ENCODE assay signal across 8 cellular contexts in the genomic region with DNA sequence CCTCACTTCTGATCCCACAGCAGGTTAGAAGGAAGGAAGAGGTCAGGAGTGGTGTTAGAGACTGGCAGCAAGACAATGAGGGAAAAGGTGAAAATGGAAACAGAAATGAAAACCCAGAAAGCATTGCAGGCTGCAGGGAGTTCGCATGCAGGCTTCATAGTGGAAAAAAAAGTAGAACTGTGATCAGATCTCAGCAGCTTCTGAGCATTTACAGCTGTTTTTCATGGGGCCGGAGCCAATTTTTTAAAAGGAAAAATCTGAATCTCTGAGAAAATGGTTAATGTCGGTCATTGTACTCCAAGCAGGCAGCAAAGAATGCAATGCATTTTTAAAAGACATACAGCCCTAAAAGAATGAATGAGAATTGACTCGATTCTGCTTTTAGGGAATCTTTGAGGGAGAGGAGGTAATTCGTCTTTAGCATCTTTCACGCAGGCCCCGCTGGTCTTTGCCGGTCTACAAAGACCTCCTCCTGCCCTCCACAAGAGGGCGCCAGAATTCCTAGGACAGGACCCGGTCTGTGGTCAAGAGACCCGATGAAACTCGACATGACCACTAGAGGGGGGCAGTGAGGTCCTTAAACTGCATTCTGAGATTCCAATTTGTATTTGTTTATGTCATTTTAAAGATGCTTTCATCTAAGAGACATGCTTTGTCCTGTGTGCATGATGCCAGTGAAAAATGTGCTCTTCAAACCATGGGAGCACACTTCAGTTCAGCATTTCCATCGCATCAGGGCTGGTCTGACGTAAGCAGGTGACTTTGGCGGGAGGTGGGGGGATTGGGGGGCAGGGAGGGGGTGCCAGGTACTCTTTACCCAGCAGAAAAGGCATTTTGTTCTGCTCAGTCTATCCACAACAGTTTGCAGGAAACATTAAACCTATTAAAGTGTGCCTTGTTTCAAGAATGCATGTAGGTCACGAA. TPM values are rescaled to one million over a fixed set of nuclear protein-coding genes. Genes with fewer than 3 reads are reported as not detected.
DNase-seq lines count a peak whose midpoint lies in the region; ATAC-seq and TF ChIP-seq lines count a peak whose summit lies in the region.

No MANE protein-coding gene starts in this region.

- no peak for TF ChIP-seq EP300 in neural cell (conservative IDR thresholded peaks at IDR 0.05; ENCODE audit: poor library complexity, severe bottlenecking)

- H3F3A ChIP-seq in PC-3 (ENCODE audit: low read length, unreplicated experiment) (no peaks in the 10 kb centered on the region), neural cell (ENCODE audit: insufficient read depth, low read length, poor library complexity, severe bottlenecking) (no peaks in the 10 kb centered on the region)

- DNase-seq in DMS53 treated with DMSO at 0.1 percent for 48 hours (lab: John Stamatoyannopoulos, UW; ENCODE audit: unreplicated experiment) = peak; percentile 78
- DNase-seq in KBM-7 = peak; percentile 73
- DNase-seq in PC-3 = peak; percentile 83
- peak; percentile 72 for DNase-seq in activated T-cell treated with anti-CD3 and anti-CD28 coated beads, Interleukin-2, amount 50 U/mL, for 1 hour
- peak; percentile 78 for DNase-seq in fibroblast of gingiva (ENCODE audit: low read depth)
- DNase-seq in stimulated activated naive CD8-positive, alpha-beta T cell treated with anti-CD3 and anti-CD28 coated beads, Interleukin-15, Interleukin-2, amounts not matched to agents 100 U/mL and 50 U/mL, for 24 hours = peak; percentile 88

- H3K9ac ChIP-seq in PC-3 (ENCODE audit: low read length) (no peak overlapping the region), neural cell (ENCODE audit: low read length) (no peak overlapping the region)

- H3K27me3 ChIP-seq in PC-3 (ENCODE audit: low read length) (no peaks in the 10 kb centered on the region), neural cell (ENCODE audit: insufficient read depth, low read depth, low read length) (no peaks in the 10 kb centered on the region)

- H3K4me3 ChIP-seq in PC-3 (ENCODE audit: low read length) = no peak overlapping the region
- no peak overlapping the region for H3K4me3 ChIP-seq in neural cell (ENCODE audit: low read length)

- in situ Hi-C loops in KBM-7 (cut with MboI; ENCODE audit: low pct_unique_long_range_greater_than_20kb, low sequenced_read_pairs) = loop anchor here (25.0 kb wide), 2 partner anchors 203 to 428 kb away; a partner anchor contains a TSS

- TF ChIP-seq CTCF in PC-3 (conservative IDR thresholded peaks at IDR 0.05; ENCODE audit: low read depth, low read length) = peak; percentile 97
- TF ChIP-seq CTCF in neural cell (IDR thresholded peaks at IDR 0.05; ENCODE audit: poor library complexity, severe bottlenecking) = peak; percentile 99

- H3K79me2 ChIP-seq in PC-3 (ENCODE audit: low read length) (no peaks in the 10 kb centered on the region), neural cell (replicated peaks; ENCODE audit: insufficient read depth, low read length) (no peaks in the 10 kb centered on the region)

- POLR2A ChIA-PET in PC-3 (lab: Charles Lee; ENCODE audit: unreplicated experiment) = no interaction called here

- CTCF ChIA-PET in PC-3 (lab: Charles Lee) = interaction anchor here (0.6 kb wide), 1 partner anchor 1014 kb away, joined by 3 read pairs; no protein-coding TSS in a partner anchor

- no TSS peak for BruUV-seq in PC-3 (replicated peaks; lab: Mats Ljungman, UMichigan)

- H3K9me3 ChIP-seq in PC-3 (ENCODE audit: low read length) (no peaks in the 10 kb centered on the region), neural cell (ENCODE audit: low read length) (no peaks in the 10 kb centered on the region)

- no peak overlapping the region for H3K27ac ChIP-seq in PC-3 (ENCODE audit: low read length)
- H3K27ac ChIP-seq in neural cell (ENCODE audit: low read length) = no peak overlapping the region

- peak; percentile 90 for ATAC-seq in GM21619 (IDR thresholded peaks at IDR 0.05; ENCODE audit: unreplicated experiment)
- peak; percentile 94 for ATAC-seq in PC-3
- ATAC-seq in stimulated activated naive CD8-positive, alpha-beta T cell treated with anti-CD3 and anti-CD28 coated beads, Interleukin-15, Interleukin-2, amounts not matched to agents 100 U/mL and 50 U/mL, for 24 hours = peak; percentile 97

- no peaks in the 10 kb centered on the region for H3K4me1 ChIP-seq in PC-3 (ENCODE audit: insufficient read depth, low read length)

- no peaks in the 10 kb centered on the region for H4K20me1 ChIP-seq in PC-3 (ENCODE audit: low read length)
- no peaks in the 10 kb centered on the region for H4K20me1 ChIP-seq in neural cell (ENCODE audit: insufficient read depth)

- H3K4me2 ChIP-seq in PC-3 (ENCODE audit: low read length) (no peak overlapping the region), neural cell (ENCODE audit: low read length) (no peak overlapping the region)

- H2AFZ ChIP-seq in PC-3 (ENCODE audit: low read length) (no peak overlapping the region), neural cell (ENCODE audit: low read depth, low read length) (no peak overlapping the region)

- H3K9me2 ChIP-seq in PC-3 (replicated peaks; ENCODE audit: low read length) (no peaks in the 10 kb centered on the region), neural cell (ENCODE audit: insufficient read depth, low read length) (no peaks in the 10 kb centered on the region)

- no peaks in the 10 kb centered on the region; the same call in 1 of the 2 replicates for H3K36me3 ChIP-seq in PC-3 (ENCODE audit: low read depth, low read length)
- H3K36me3 ChIP-seq in neural cell (ENCODE audit: insufficient read depth, low read length) = no peaks in the 10 kb centered on the region

- TF ChIP-seq RAD21 in neural cell (conservative IDR thresholded peaks at IDR 0.05) = peak; percentile 95

- intact Hi-C loops in PC-3 (cut with micrococcal nuclease) = loop anchor here (1.0 to 10.0 kb wide), 6 partner anchors 102 to 415 kb away; a partner anchor contains a TSS

TF ChIP-seq in neural cell, 6 proteins besides CTCF, POLR2A, EP300 and RAD21:
- peak; percentile 98 for TF ChIP-seq SMC3 (conservative IDR thresholded peaks at IDR 0.05; ENCODE audit: poor library complexity)
- TF ChIP-seq POLR2AphosphoS5 (IDR thresholded peaks at IDR 0.05) = no peak

RNA-seq across cellular contexts. Expression of a gene that starts 43.7 kb away (rescaled TPM):
- not detected in 2 replicates for total RNA-seq in PC-3 (2014; rRNA removed)
- not detected in 2 replicates for polyA plus RNA-seq in neural cell
- not detected in 2 replicates for polyA minus RNA-seq in neural cell
